In genomic region chr5:36690041-36690941, GRCh38 we compare ENCODE assay signal across 8 cellular contexts.
DNase-seq lines count a peak whose midpoint lies in the region; ATAC-seq and TF ChIP-seq lines count a peak whose summit lies in the region.

No MANE protein-coding gene starts in this region.

- H3K4me1 Mint-ChIP-seq in nephron, result peaks cover 39% of the 10 kb centered on the region
- H3K4me1 Mint-ChIP-seq in stimulated activated naive CD8-positive, alpha-beta T cell treated with anti-CD3 and anti-CD28 coated beads, Interleukin-15, Interleukin-2, amounts not matched to agents 100 ng/mL and 50 ng/mL, for 24 hours (ENCODE audit: low read depth), result peaks cover 37% of the 10 kb centered on the region

- no peak for TF ChIP-seq EP300 in Ishikawa (IDR thresholded peaks at IDR 0.05; ENCODE audit: borderline replicate concordance)

- H3K27ac Mint-ChIP-seq in nephron, result peak overlapping the region; percentile 45 to 91 (median 83)
- H3K27ac Mint-ChIP-seq in stimulated activated naive CD8-positive, alpha-beta T cell treated with anti-CD3 and anti-CD28 coated beads, Interleukin-15, Interleukin-2, amounts not matched to agents 100 ng/mL and 50 ng/mL, for 24 hours, result peak overlapping the region; percentile 90

- DNase-seq in DMS53 treated with DMSO at 0.1 percent for 48 hours (lab: John Stamatoyannopoulos, UW; ENCODE audit: unreplicated experiment), result peak; percentile 68
- peak; percentile 74 for DNase-seq in RPMI8226
- peak; percentile 84 for DNase-seq in activated effector memory CD4-positive, alpha-beta T cell treated with anti-CD3 and anti-CD28 coated beads, Interleukin-2, amount 50 U/mL, for 16 hours
- peak; percentile 72 for DNase-seq in fibroblast of villous mesenchyme (ENCODE audit: low read depth)

- no peaks in the 10 kb centered on the region for H3K36me3 Mint-ChIP-seq in nephron (ENCODE audit: low read depth)
- no peaks in the 10 kb centered on the region for H3K36me3 Mint-ChIP-seq in stimulated activated naive CD8-positive, alpha-beta T cell treated with anti-CD3 and anti-CD28 coated beads, Interleukin-15, Interleukin-2, amounts not matched to agents 100 ng/mL and 50 ng/mL, for 24 hours (ENCODE audit: low read depth)

- H3K4me3 ChIP-seq in fibroblast of villous mesenchyme (ENCODE audit: low read depth, low read length), result peak overlapping the region; percentile 62

- TF ChIP-seq RAD21 in Ishikawa (IDR thresholded peaks at IDR 0.05; ENCODE audit: low read depth), result peak; percentile 57

- no peaks in the 10 kb centered on the region for H3K9me3 Mint-ChIP-seq in nephron
- no peaks in the 10 kb centered on the region for H3K9me3 Mint-ChIP-seq in stimulated activated naive CD8-positive, alpha-beta T cell treated with anti-CD3 and anti-CD28 coated beads, Interleukin-15, Interleukin-2, amounts not matched to agents 100 ng/mL and 50 ng/mL, for 24 hours

- peak overlapping the region; percentile 88 to 90 (median 88) for H3K4me3 Mint-ChIP-seq in nephron
- peak overlapping the region; percentile 84 for H3K4me3 Mint-ChIP-seq in stimulated activated naive CD8-positive, alpha-beta T cell treated with anti-CD3 and anti-CD28 coated beads, Interleukin-15, Interleukin-2, amounts not matched to agents 100 ng/mL and 50 ng/mL, for 24 hours

- ATAC-seq in GM21717 (IDR thresholded peaks at IDR 0.05; ENCODE audit: unreplicated experiment), result peak; percentile 82

- peaks cover 19% of the 10 kb centered on the region for H3K27me3 Mint-ChIP-seq in nephron (ENCODE audit: low read depth)
- peaks cover 22% of the 10 kb centered on the region for H3K27me3 Mint-ChIP-seq in stimulated activated naive CD8-positive, alpha-beta T cell treated with anti-CD3 and anti-CD28 coated beads, Interleukin-15, Interleukin-2, amounts not matched to agents 100 ng/mL and 50 ng/mL, for 24 hours

- TF ChIP-seq CTCF in fibroblast of villous mesenchyme (IDR thresholded peaks at IDR 0.05; ENCODE audit: insufficient read depth, low read depth, low read length) (peak; percentile 89), nephron (IDR thresholded peaks at IDR 0.05; ENCODE audit: unreplicated experiment in 3 of 3) (peak; percentile 84 to 90 (median 84))

TF ChIP-seq in Ishikawa, 13 proteins besides CTCF, POLR2A, EP300 and RAD21:
- no peak for TF ChIP-seq EGR1 (IDR thresholded peaks at IDR 0.05)
- peak; percentile 63 for TF ChIP-seq MAX (IDR thresholded peaks at IDR 0.05)
- TF ChIP-seq NFIC (IDR thresholded peaks at IDR 0.05), result no peak
- no peak for TF ChIP-seq YY1 (IDR thresholded peaks at IDR 0.05; ENCODE audit: low read depth)
- TF ChIP-seq TAF1 (IDR thresholded peaks at IDR 0.05; ENCODE audit: low read depth), result peak; percentile 65
- TF ChIP-seq ZBTB7A (IDR thresholded peaks at IDR 0.05; ENCODE audit: low read depth), result peak; percentile 67; the same call in 1 of the 2 replicates
- no peak for TF ChIP-seq CREB1 (IDR thresholded peaks at IDR 0.05; ENCODE audit: low read depth)
- TF ChIP-seq TCF12 (IDR thresholded peaks at IDR 0.05; ENCODE audit: low read depth), result no peak
- TF ChIP-seq USF1 (IDR thresholded peaks at IDR 0.05), result no peak
- no peak for TF ChIP-seq REST (IDR thresholded peaks at IDR 0.05; ENCODE audit: low read depth)
- TF ChIP-seq TEAD4 (IDR thresholded peaks at IDR 0.05), result peak; percentile 46; the same call in 1 of the 2 replicates
- TF ChIP-seq CEBPB (IDR thresholded peaks at IDR 0.05), result no peak
- no peak for TF ChIP-seq FOXM1 (IDR thresholded peaks at IDR 0.05; ENCODE audit: borderline replicate concordance, low read depth)

Comparison
In these comparisons a context has a peak if more than half of its experiments do, and no peak if none do; other contexts are left out.
1. Peak in every context shown above with its lines: DNase-seq, ATAC-seq and H3K4me3 ChIP-seq.